29 cellular contexts compared by ENCODE assay signal in the genomic region with DNA sequence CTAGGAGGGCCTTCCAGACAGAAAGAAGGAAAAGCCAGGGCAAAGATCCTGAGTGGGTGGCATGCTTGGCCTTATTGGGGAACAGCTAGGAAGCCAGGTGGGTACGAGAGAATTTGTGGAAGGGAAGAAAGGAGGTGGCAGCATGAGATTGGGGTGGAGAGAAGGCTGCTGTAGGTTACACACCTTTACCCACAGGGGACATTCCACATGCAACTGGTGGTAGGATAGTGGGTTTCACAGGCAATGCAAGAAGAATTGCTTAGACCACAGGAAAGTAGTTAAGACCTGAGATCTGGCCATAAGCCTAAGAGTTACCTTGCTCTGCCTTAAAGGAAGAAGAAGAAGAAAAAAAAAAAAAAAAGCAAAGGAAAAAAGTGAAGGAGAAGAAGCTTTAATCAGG. TPM values are rescaled to one million over a fixed set of nuclear protein-coding genes. Genes with fewer than 3 reads are reported as not detected.
DNase-seq lines count a peak whose midpoint lies in the region; ATAC-seq and TF ChIP-seq lines count a peak whose summit lies in the region.
"Had no signal": no experiment of that assay in that cellular context is flagged by ENCODE, and none has a peak within 500 bp of the region (broad histone marks: within the 10 kb centered on the region; RNA-seq: fewer than 3 reads in every experiment).

No MANE protein-coding gene starts in this region.

- H3K27ac Mint-ChIP-seq in activated T-cell treated with anti-CD3 and anti-CD28 coated beads, Interleukin-2, amount 50 U/mL, for 24 hours: peak overlapping the region; percentile 48
- H3K27ac Mint-ChIP-seq in memory B cell: peak overlapping the region; percentile 12
- H3K27ac Mint-ChIP-seq in Calu3 (ENCODE audit: unreplicated experiment): no peak overlapping the region
- H3K27ac Mint-ChIP-seq: activated CD4-positive, alpha-beta memory T cell treated with anti-CD3 and anti-CD28 coated beads for 36 hours had no signal

- TF ChIP-seq RAD21 in IMR-90 (IDR thresholded peaks at IDR 0.05; ENCODE audit: low read length): no peak

- H4K91ac ChIP-seq in IMR-90 (ENCODE audit: insufficient read depth, low read depth, low read length): no peak overlapping the region

- H3K4me2 ChIP-seq in IMR-90 (ENCODE audit: low read depth, low read length): no peak overlapping the region

- no peak overlapping the region for H3K4ac ChIP-seq in IMR-90 (ENCODE audit: low read depth, low read length)

- WGBS in IMR-90 (ENCODE audit: extremely low coverage in 2 of 2, insufficient read length in 1 of 2), 2 experiments: no CpG with 5 or more reads among the region's 1 CpG
- WGBS in sigmoid colon, 2 donors: 89 to 96% methylated on average over 1 of the region's 1 CpG

- peaks cover 7% of the 10 kb centered on the region for H3K4me1 ChIP-seq in IMR-90 (ENCODE audit: control insufficient read depth, insufficient read depth, low read length)
- peaks cover 0 to 35% (median 19%) of the 10 kb centered on the region in 4 donors for H3K4me1 ChIP-seq in sigmoid colon
- H3K4me1 ChIP-seq: SJSA1 had no signal

- no peaks in the 10 kb centered on the region for H3K9me3 Mint-ChIP-seq in activated T-cell treated with anti-CD3 and anti-CD28 coated beads, Interleukin-2, amount 50 U/mL, for 24 hours
- no peaks in the 10 kb centered on the region for H3K9me3 Mint-ChIP-seq in memory B cell
- H3K9me3 Mint-ChIP-seq in Calu3 (ENCODE audit: low read depth, unreplicated experiment): no peaks in the 10 kb centered on the region
- H3K9me3 Mint-ChIP-seq: activated CD4-positive, alpha-beta memory T cell treated with anti-CD3 and anti-CD28 coated beads for 36 hours; brain had no signal

- H2AK9ac ChIP-seq in IMR-90 (replicated peaks; ENCODE audit: low read depth, low read length, poor library complexity): no peak overlapping the region

- H3K4me3 Mint-ChIP-seq in activated T-cell treated with anti-CD3 and anti-CD28 coated beads, Interleukin-2, amount 50 U/mL, for 24 hours: no peak overlapping the region
- H3K4me3 Mint-ChIP-seq in memory B cell (no peak overlapping the region), Calu3 (ENCODE audit: low read depth, unreplicated experiment) (no peak overlapping the region)
- H3K4me3 Mint-ChIP-seq: activated CD4-positive, alpha-beta memory T cell treated with anti-CD3 and anti-CD28 coated beads for 36 hours; brain had no signal

- no peak overlapping the region for H4K5ac ChIP-seq in IMR-90 (ENCODE audit: low read depth, low read length)

- no peak for TF ChIP-seq EP300 in sigmoid colon (IDR thresholded peaks at IDR 0.05)

- no peak overlapping the region for H2BK15ac ChIP-seq in IMR-90 (ENCODE audit: low read depth, low read length)

- POLR2A ChIA-PET in IMR-90 (lab: Charles Lee; ENCODE audit: unreplicated experiment): no interaction called here

- H4K8ac ChIP-seq in IMR-90 (ENCODE audit: low read depth in 2 of 2, low read length in 2 of 2): no peak overlapping the region

- no peak overlapping the region for H3K14ac ChIP-seq in IMR-90 (replicated peaks; ENCODE audit: low read depth, low read length)

- H2AK5ac ChIP-seq in IMR-90 (ENCODE audit: low read depth, low read length): no peak overlapping the region

- intact Hi-C loops in IMR-90 (cut with micrococcal nuclease) (no loop called here), sigmoid colon (cut with DNase I) (no loop called here), Calu3 (cut with micrococcal nuclease; ENCODE audit: unreplicated experiment) (no loop called here)

- no peak for TF ChIP-seq CTCF in IMR-90 (conservative IDR thresholded peaks at IDR 0.05; ENCODE audit: low read depth, low read length)
- TF ChIP-seq CTCF in sigmoid colon (IDR thresholded peaks at IDR 0.05): no peak
- TF ChIP-seq CTCF in Calu3 (IDR thresholded peaks at IDR 0.05; ENCODE audit: unreplicated experiment): no peak

- 0 out of 2 replicates have a peak overlapping the region, but pooled peaks have one; percentile 62 for H3K23ac ChIP-seq in IMR-90 (ENCODE audit: low read depth, low read length)

- no peak overlapping the region for H3K56ac ChIP-seq in IMR-90 (ENCODE audit: extremely low read depth, insufficient read depth, low read length)

- H3K18ac ChIP-seq in IMR-90 (ENCODE audit: low read depth, low read length): no peak overlapping the region

- no peak overlapping the region for H3K9ac ChIP-seq in IMR-90 (ENCODE audit: low read depth, low read length)

- no peaks in the 10 kb centered on the region for H3K27me3 Mint-ChIP-seq in activated T-cell treated with anti-CD3 and anti-CD28 coated beads, Interleukin-2, amount 50 U/mL, for 24 hours
- H3K27me3 Mint-ChIP-seq in memory B cell (no peaks in the 10 kb centered on the region), Calu3 (ENCODE audit: unreplicated experiment) (no peaks in the 10 kb centered on the region)
- H3K27me3 Mint-ChIP-seq: activated CD4-positive, alpha-beta memory T cell treated with anti-CD3 and anti-CD28 coated beads for 36 hours; brain had no signal

- H3K9me1 ChIP-seq in IMR-90 (ENCODE audit: insufficient read depth, low read length): peaks cover 29% of the 10 kb centered on the region

- peaks cover 92% of the 10 kb centered on the region for H3K4me1 Mint-ChIP-seq in activated T-cell treated with anti-CD3 and anti-CD28 coated beads, Interleukin-2, amount 50 U/mL, for 24 hours (ENCODE audit: low read depth)
- peaks cover 50% of the 10 kb centered on the region for H3K4me1 Mint-ChIP-seq in memory B cell
- peaks cover 23% of the 10 kb centered on the region for H3K4me1 Mint-ChIP-seq in Calu3 (ENCODE audit: low read depth, unreplicated experiment)

- TF ChIP-seq POLR2A in IMR-90 (IDR thresholded peaks at IDR 0.05; ENCODE audit: low read depth, low read length) (no peak), sigmoid colon (IDR thresholded peaks at IDR 0.05) (no peak)

- H3K27me3 ChIP-seq in IMR-90 (ENCODE audit: control insufficient read depth, insufficient read depth, low read length) (no peaks in the 10 kb centered on the region), sigmoid colon (no peaks in the 10 kb centered on the region)
- H3K27me3 ChIP-seq: right lobe of liver, SJSA1, testis had no signal

- H3K36me3 ChIP-seq in IMR-90 (ENCODE audit: control insufficient read depth, insufficient read depth, low read length) (no peaks in the 10 kb centered on the region), sigmoid colon (no peaks in the 10 kb centered on the region)
- H3K36me3 ChIP-seq: right lobe of liver had no signal

- no peak overlapping the region for H2BK5ac ChIP-seq in IMR-90 (ENCODE audit: low read depth, low read length, poor library complexity, severe bottlenecking)

- in situ Hi-C loops in IMR-90 (cut with MboI; ENCODE audit: low sequenced_read_pairs): no loop called here

- H3K4me3 ChIP-seq in IMR-90 (ENCODE audit: insufficient read depth, low read depth, low read length) (no peak overlapping the region), sigmoid colon (no peak overlapping the region)
- H3K4me3 ChIP-seq: HAP-1, K562, right lobe of liver, SJSA1, testis had no signal

- BruUV-seq in IMR-90 (replicated peaks; lab: Mats Ljungman, UMichigan): no TSS peak
- no TSS peak for BruUV-seq in Calu3 (replicated peaks; lab: Mats Ljungman, UMichigan)

- H3K36me3 Mint-ChIP-seq in activated T-cell treated with anti-CD3 and anti-CD28 coated beads, Interleukin-2, amount 50 U/mL, for 24 hours (ENCODE audit: low read depth): peaks cover 83% of the 10 kb centered on the region
- H3K36me3 Mint-ChIP-seq in memory B cell (peaks cover 7% of the 10 kb centered on the region), Calu3 (ENCODE audit: insufficient read depth, unreplicated experiment) (peaks cover 2% of the 10 kb centered on the region)

- dilution Hi-C loops in IMR-90 (cut with HindIII; ENCODE audit: low sequenced_read_pairs, unreplicated experiment): no loop called here

- H4K20me1 ChIP-seq in IMR-90 (ENCODE audit: insufficient read depth, low read length): peaks cover 85% of the 10 kb centered on the region

- ATAC-seq in IMR-90 (ENCODE audit: low read depth) (no peak), memory B cell (ENCODE audit: low read depth) (no peak)
- ATAC-seq: activated CD4-positive, CD25-positive, alpha-beta regulatory T cell treated with anti-CD3 and anti-CD28 coated beads, Interleukin-2, amount 50 U/mL, for 24 hours; K562 had no signal

- no peak overlapping the region for H3K27ac ChIP-seq in IMR-90 (ENCODE audit: insufficient read depth, low read length)
- no peak overlapping the region for H3K27ac ChIP-seq in sigmoid colon
- H3K27ac ChIP-seq: SJSA1, testis had no signal

- no peaks in the 10 kb centered on the region for H3K9me3 ChIP-seq in IMR-90 (ENCODE audit: control insufficient read depth, insufficient read depth, low read length)
- H3K9me3 ChIP-seq in sigmoid colon: no peaks in the 10 kb centered on the region
- H3K9me3 ChIP-seq: HAP-1, right lobe of liver, SJSA1, testis had no signal

- no peak overlapping the region for H2BK20ac ChIP-seq in IMR-90 (ENCODE audit: low read depth, low read length)

- peak; percentile 16 for DNase-seq in activated T-cell treated with anti-CD3 and anti-CD28 coated beads, Interleukin-2, amount 50 U/mL, for 24 hours
- DNase-seq in activated T-cell treated with anti-CD3 and anti-CD28 coated beads, Interleukin-2, amount 50 U/mL, for 1 hour: no peak
- DNase-seq in IMR-90: no peak
- DNase-seq in memory B cell (ENCODE audit: low spot score in 2 of 2): no peak
- DNase-seq in sigmoid colon: peak; percentile 14
- no peak for DNase-seq in Calu3
- DNase-seq in CD1c-positive myeloid dendritic cell (ENCODE audit: extremely low spot score): no peak
- no peak for DNase-seq in Kasumi-1 (lab: John Stamatoyannopoulos, UW)
- DNase-seq: activated CD4-positive, alpha-beta memory T cell treated with anti-CD3 and anti-CD28 coated beads for 36 hours; activated gamma-delta T cell treated with Interleukin-2 at 50 U/mL for 16 hours; AML-193; COR-L47; DMS79; GF-D8; islet precursor cell; MM.1S; NCI-H1417; NCI-H2029 treated with DMSO at 0.1 percent for 48 hours; NCI-H226; NCI-H748 treated with DMSO at 0.1 percent for 48 hours; right lobe of liver; stimulated activated CD4-positive, alpha-beta T cell treated with anti-CD3 and anti-CD28 coated beads, Interleukin-4, amount 100 ng/mL, for 24 hours; stimulated activated naive CD4-positive, alpha-beta T cell; testis had no signal

- H2BK120ac ChIP-seq in IMR-90 (ENCODE audit: low read depth, low read length): no peak overlapping the region

- CTCF ChIA-PET in IMR-90 (lab: Yijun Ruan, JAX): no interaction called here
- CTCF ChIA-PET in Calu3 (lab: Charles Lee): interaction anchor here (0.7 kb wide), 1 partner anchor 16 kb away, joined by 3 read pairs; no protein-coding TSS in a partner anchor

- H2AFZ ChIP-seq in IMR-90 (replicated peaks; ENCODE audit: low read length, poor library complexity): no peak overlapping the region

- peaks cover 61 to 86% of the 10 kb centered on the region in 2 experiments for H3K79me1 ChIP-seq in IMR-90 (ENCODE audit: low read depth in 1 of 2, low read length in 2 of 2)

TF ChIP-seq in IMR-90, 13 proteins besides CTCF, POLR2A, EP300 and RAD21 (continues in another document):
- no peak for TF ChIP-seq BHLHE40 (IDR thresholded peaks at IDR 0.05; ENCODE audit: low read depth, low read length)

RNA-seq across cellular contexts. Expression of gene ANP32A, which starts 19.8 kb away (rescaled TPM):
- total RNA-seq in IMR-90 (2012; rRNA removed): 50.0 and 72.8 TPM in 2 replicates
- 49.2 and 62.4 TPM in 2 replicates for polyA plus RNA-seq in IMR-90 (2012; rRNA removed)
- 10.7 and 12.0 TPM in 2 replicates for polyA plus RNA-seq in IMR-90 (2012; cell fraction: cytosol; rRNA removed)
- 7.1 and 25.0 TPM in 2 replicates for polyA plus RNA-seq in IMR-90 (2012; cell fraction: nucleus; rRNA removed; ENCODE audit: low replicate concordance)
- 10 to 100 TPM; 37.6 to 71.2 (median 58.9) TPM for total RNA-seq in sigmoid colon
- polyA plus RNA-seq in sigmoid colon: 100 to 1,000 TPM in 1 of 3 donors, 10 to 100 TPM in 2; 67.3 to 152 (median 82.1) TPM
- 250 and 267 TPM in 2 replicates for total RNA-seq in Calu3 (2022)

Comparison
In these comparisons a context has a peak if more than half of its experiments do, and no peak if none do; other contexts are left out.
1. DNase-seq: peak in activated T-cell treated with anti-CD3 and anti-CD28 coated beads, Interleukin-2, amount 50 U/mL, for 24 hours (single experiment) and sigmoid colon (single experiment); none in activated T-cell treated with anti-CD3 and anti-CD28 coated beads, Interleukin-2, amount 50 U/mL, for 1 hour (single experiment), IMR-90 (single experiment), memory B cell (0 of 2), Calu3 (single experiment), CD1c-positive myeloid dendritic cell (single experiment) and Kasumi-1 (0 of 2).